ENCODE assay signal across 24 cellular contexts in the genomic region with DNA sequence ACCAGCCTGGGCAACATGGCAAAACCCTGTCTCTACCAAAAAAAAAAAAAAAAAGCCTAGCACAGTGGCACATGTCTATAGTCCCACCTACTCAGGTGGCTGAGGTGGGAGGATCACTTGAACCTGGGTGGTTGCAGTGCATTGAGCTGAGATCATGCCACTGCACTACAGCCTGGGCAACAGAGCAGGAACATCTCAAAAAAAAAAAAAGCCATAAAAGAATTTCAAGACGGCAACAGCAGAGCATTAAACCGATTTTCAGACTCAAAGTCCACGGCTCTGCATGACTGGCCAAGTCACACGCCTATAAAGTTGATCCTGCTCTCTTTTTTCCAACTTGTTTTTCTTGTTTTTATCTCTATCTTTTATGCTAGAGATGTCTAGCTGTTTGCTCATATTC. TPM values are rescaled to one million over a fixed set of nuclear protein-coding genes. Genes with fewer than 3 reads are reported as not detected.
DNase-seq lines count a peak whose midpoint lies in the region; ATAC-seq and TF ChIP-seq lines count a peak whose summit lies in the region.
"Had no signal": no experiment of that assay in that cellular context is flagged by ENCODE, and none has a peak within 500 bp of the region (broad histone marks: within the 10 kb centered on the region; RNA-seq: fewer than 3 reads in every experiment).

No MANE protein-coding gene starts in this region.

- peak; percentile 25 for ATAC-seq in Right ventricle myocardium superior (ENCODE audit: poor library complexity)
- ATAC-seq in Right ventricle myocardium inferior: no peak
- ATAC-seq in HG02973 (IDR thresholded peaks at IDR 0.05; ENCODE audit: unreplicated experiment): no peak
- ATAC-seq: natural killer cell treated with Interleukin-12 subunit alpha and Interleukin-12 subunit beta and Interleukin-15 and Interleukin-18, amount 100 ng/mL, for 72 hours; stimulated activated naive CD8-positive, alpha-beta T cell treated with anti-CD3 and anti-CD28 coated beads, Interleukin-15, Interleukin-2, amounts not matched to agents 100 U/mL and 50 U/mL, for 24 hours had no signal

- H3K36me3 ChIP-seq in mucosa of rectum (ENCODE audit: control insufficient read depth in 2 of 2, insufficient read depth in 2 of 2, low read length in 2 of 2): peaks cover 3 to 13% of the 10 kb centered on the region in 2 donors

- H3K4me3 ChIP-seq in mucosa of rectum (ENCODE audit: low read length in 2 of 2): no peak overlapping the region
- H3K4me3 ChIP-seq: esophagus muscularis mucosa, lung had no signal

- H3K27ac ChIP-seq in mucosa of rectum (ENCODE audit: low read depth in 2 of 2, low read length in 2 of 2): peak overlapping the region; percentile 86 to 88
- H3K27ac ChIP-seq: esophagus muscularis mucosa, RWPE1 had no signal

- intact Hi-C loops in Right ventricle myocardium superior (cut with DNase I) (no loop called here), Right ventricle myocardium inferior (cut with DNase I) (no loop called here)

- H3K9ac ChIP-seq in mucosa of rectum (ENCODE audit: low read depth in 1 of 2, low read length in 2 of 2): peak overlapping the region in 1 of 2 donors; percentile 42

- H3K27ac Mint-ChIP-seq in type B pancreatic cell: peak overlapping the region; percentile 85
- H3K27ac Mint-ChIP-seq: activated naive CD4-positive, alpha-beta T cell treated with anti-CD3 and anti-CD28 coated beads, Interleukin-2, amount 10 ng/mL, durations not matched to agents 7 days and 5 days; B cell; natural killer cell treated with Interleukin-12 subunit alpha and Interleukin-12 subunit beta and Interleukin-15 and Interleukin-18, amount 100 ng/mL, for 72 hours had no signal

- DNase-seq in Right ventricle myocardium superior: no peak
- DNase-seq in Right ventricle myocardium inferior (ENCODE audit: missing footprints): no peak
- peak; percentile 60 for DNase-seq in glomerular visceral epithelial cell (ENCODE audit: extremely low spot score)
- no peak for DNase-seq in type B pancreatic cell (ENCODE audit: extremely low spot score, unreplicated experiment)
- DNase-seq in NCI-H146 treated with DMSO at 0.1 percent for 48 hours (lab: John Stamatoyannopoulos, UW; ENCODE audit: unreplicated experiment): no peak
- DNase-seq in NCI-H2196 (lab: John Stamatoyannopoulos, UW; ENCODE audit: unreplicated experiment): no peak
- DNase-seq: activated CD4-positive, alpha-beta T cell treated with anti-CD3 and anti-CD28 coated beads for 1 hour; activated naive CD4-positive, alpha-beta T cell treated with anti-CD3 and anti-CD28 coated beads, Interleukin-2, amount 10 ng/mL, durations not matched to agents 7 days and 5 days; activated T-cell treated with anti-CD3 and anti-CD28 coated beads, Interleukin-2, amount 50 U/mL, for 48 hours; central memory CD4-positive, alpha-beta T cell; COR-L47; effector CD4-positive, alpha-beta T cell; HCEC 1CT; NCI-H510A treated with DMSO at 0.1 percent for 48 hours; posterior cingulate gyrus; stimulated activated CD4-positive, alpha-beta T cell treated with anti-CD3 and anti-CD28 coated beads, Interleukin-2, amount 100 ng/mL, for 48 hours; stimulated activated naive CD8-positive, alpha-beta T cell treated with anti-CD3 and anti-CD28 coated beads, Interleukin-15, Interleukin-2, amounts not matched to agents 100 U/mL and 50 U/mL, for 24 hours had no signal

- H3K27me3 Mint-ChIP-seq in type B pancreatic cell: no peaks in the 10 kb centered on the region
- H3K27me3 Mint-ChIP-seq: activated naive CD4-positive, alpha-beta T cell treated with anti-CD3 and anti-CD28 coated beads, Interleukin-2, amount 10 ng/mL, durations not matched to agents 7 days and 5 days; B cell; natural killer cell treated with Interleukin-12 subunit alpha and Interleukin-12 subunit beta and Interleukin-15 and Interleukin-18, amount 100 ng/mL, for 72 hours had no signal

- peaks cover 8 to 35% of the 10 kb centered on the region in 2 donors for H3K4me1 ChIP-seq in mucosa of rectum (ENCODE audit: control insufficient read depth in 2 of 2, insufficient read depth in 2 of 2, low read length in 2 of 2)

- peaks cover 30% of the 10 kb centered on the region for H3K36me3 Mint-ChIP-seq in type B pancreatic cell

- peaks cover 5 to 10% of the 10 kb centered on the region in 2 donors for H3K9me3 ChIP-seq in mucosa of rectum (ENCODE audit: control insufficient read depth in 2 of 2, low read length in 2 of 2)

- no peak for TF ChIP-seq CTCF in type B pancreatic cell (conservative IDR thresholded peaks at IDR 0.05)

- peaks cover 6% of the 10 kb centered on the region for H3K4me1 Mint-ChIP-seq in type B pancreatic cell (ENCODE audit: unreplicated experiment)
- H3K4me1 Mint-ChIP-seq: activated naive CD4-positive, alpha-beta T cell treated with anti-CD3 and anti-CD28 coated beads, Interleukin-2, amount 10 ng/mL, durations not matched to agents 7 days and 5 days had no signal

- peak overlapping the region; percentile 9 for H3K4me3 Mint-ChIP-seq in type B pancreatic cell
- H3K4me3 Mint-ChIP-seq: activated naive CD4-positive, alpha-beta T cell treated with anti-CD3 and anti-CD28 coated beads, Interleukin-2, amount 10 ng/mL, durations not matched to agents 7 days and 5 days; B cell; natural killer cell treated with Interleukin-12 subunit alpha and Interleukin-12 subunit beta and Interleukin-15 and Interleukin-18, amount 100 ng/mL, for 72 hours had no signal

- peaks cover 11% of the 10 kb centered on the region for H3K9me3 Mint-ChIP-seq in type B pancreatic cell

- H3K27me3 ChIP-seq in mucosa of rectum (ENCODE audit: control insufficient read depth in 2 of 2, insufficient read depth in 2 of 2, low read length in 2 of 2): no peaks in the 10 kb centered on the region
- H3K27me3 ChIP-seq: esophagus muscularis mucosa had no signal

RNA-seq across cellular contexts. Expression of a gene that starts 45.3 kb away (rescaled TPM):
- 24.6 TPM for total RNA-seq in Right ventricle myocardium superior
- total RNA-seq in Right ventricle myocardium inferior: 24.5 TPM
- 25.2 and 37.2 TPM in 2 replicates for total RNA-seq in type B pancreatic cell (ENCODE audit: low replicate concordance)
